18 cellular contexts compared by ENCODE assay signal in genomic region chrX:37759878-37760418, GRCh38. TPM values are rescaled to one million over a fixed set of nuclear protein-coding genes. Genes with fewer than 3 reads are reported as not detected.
"Had no signal": no experiment of that assay in that cellular context is flagged by ENCODE, and none has a peak within 500 bp of the region (broad histone marks: within the 10 kb centered on the region; RNA-seq: fewer than 3 reads in every experiment).

No MANE protein-coding gene starts in this region.

- H3K36me3 Mint-ChIP-seq: activated naive CD8-positive, alpha-beta T cell; naive B cell; neural progenitor cell had no signal

- H3K4me3 ChIP-seq: body of pancreas, esophagus squamous epithelium, heart right ventricle, neural progenitor cell, prostate gland, skin epidermis, stomach, thoracic aorta, upper lobe of right lung had no signal

- H3K4me1 Mint-ChIP-seq: neural progenitor cell had no signal

- H3K36me3 ChIP-seq: esophagus squamous epithelium, heart right ventricle, neural progenitor cell, prostate gland, stomach, thoracic aorta, upper lobe of right lung had no signal

- H3K27ac ChIP-seq: body of pancreas, esophagus squamous epithelium, heart right ventricle, neural progenitor cell, prostate gland, skin epidermis, stomach, thoracic aorta, upper lobe of right lung had no signal

- ATAC-seq: body of pancreas; effector memory CD8-positive, alpha-beta T cell; heart right ventricle; left ventricle myocardium superior; right cardiac atrium; upper lobe of right lung had no signal

- H3K9me3 ChIP-seq: body of pancreas, esophagus squamous epithelium, heart right ventricle, prostate gland, stomach, thoracic aorta, upper lobe of right lung had no signal

- H2AFZ ChIP-seq: neural progenitor cell had no signal

- H3K9ac ChIP-seq: neural progenitor cell had no signal

- H3K27me3 Mint-ChIP-seq: activated B cell treated with CpG ODN at 0.5 μM for 24 hours; activated naive CD8-positive, alpha-beta T cell; effector memory CD8-positive, alpha-beta T cell; naive B cell had no signal

- H3K4me2 ChIP-seq: neural progenitor cell had no signal

- H3K4me3 Mint-ChIP-seq: activated B cell treated with CpG ODN at 0.5 μM for 24 hours; activated naive CD8-positive, alpha-beta T cell; effector memory CD8-positive, alpha-beta T cell; naive B cell; neural progenitor cell had no signal

- H3K9me3 Mint-ChIP-seq: activated B cell treated with CpG ODN at 0.5 μM for 24 hours; effector memory CD8-positive, alpha-beta T cell; neural progenitor cell had no signal

- H3K4me1 ChIP-seq: body of pancreas, esophagus squamous epithelium, neural progenitor cell, prostate gland, stomach, upper lobe of right lung had no signal

- H3K27ac Mint-ChIP-seq: activated naive CD8-positive, alpha-beta T cell; effector memory CD8-positive, alpha-beta T cell; neural progenitor cell had no signal

- H3K27me3 ChIP-seq: body of pancreas, esophagus squamous epithelium, neural progenitor cell, stomach, upper lobe of right lung had no signal

- DNase-seq: activated B cell treated with CpG ODN at 0.5 μM for 24 hours; amygdala; body of pancreas; effector memory CD8-positive, alpha-beta T cell; esophagus squamous epithelium; heart right ventricle; left ventricle myocardium superior; naive B cell; right cardiac atrium; stomach; upper lobe of right lung had no signal

RNA-seq across cellular contexts. Expression of gene CYBB, which starts 19.9 kb away (rescaled TPM):
- total RNA-seq: dermis microvascular lymphatic vessel endothelial cell, osteocyte had no signal
